In genomic region chr21:39456665-39457064, GRCh38 we compare ENCODE assay signal across 12 cellular contexts. TPM values are rescaled to one million over a fixed set of nuclear protein-coding genes. Genes with fewer than 3 reads are reported as not detected.
DNase-seq lines count a peak whose midpoint lies in the region; TF ChIP-seq lines count a peak whose summit lies in the region.
"Had no signal": no experiment of that assay in that cellular context is flagged by ENCODE, and none has a peak within 500 bp of the region (broad histone marks: within the 10 kb centered on the region; RNA-seq: fewer than 3 reads in every experiment).

No MANE protein-coding gene starts in this region.

- no peaks in the 10 kb centered on the region for H3K9me2 ChIP-seq in MM.1S (replicated peaks; ENCODE audit: insufficient read depth, low read length)

- H4K20me1 ChIP-seq in MM.1S (ENCODE audit: insufficient read depth, low read length) (no peaks in the 10 kb centered on the region), neural progenitor cell (ENCODE audit: low read depth) (no peaks in the 10 kb centered on the region)

- H3K4me2 ChIP-seq in MM.1S (ENCODE audit: low read depth, low read length) (no peak overlapping the region), neural progenitor cell (no peak overlapping the region)

- H3K4me1 Mint-ChIP-seq in neural progenitor cell: peaks cover 12% of the 10 kb centered on the region

- H3K27ac Mint-ChIP-seq in neural progenitor cell: no peak overlapping the region
- H3K27ac Mint-ChIP-seq: activated B cell treated with CpG ODN at 0.5 μM for 24 hours had no signal

- no peaks in the 10 kb centered on the region for H3K36me3 ChIP-seq in MM.1S (replicated peaks; ENCODE audit: insufficient read depth, low read length)
- H3K36me3 ChIP-seq in neural progenitor cell: no peaks in the 10 kb centered on the region
- H3K36me3 ChIP-seq: HAP-1 had no signal

- DNase-seq in GM12864 (ENCODE audit: low read depth): no peak
- DNase-seq in MM.1S: no peak
- DNase-seq in choroid plexus epithelial cell (ENCODE audit: low read depth): peak; percentile 8
- DNase-seq in neural progenitor cell (ENCODE audit: low spot score): peak; percentile 22
- no peak for DNase-seq in activated CD4-positive, alpha-beta T cell treated with anti-CD3 and anti-CD28 coated beads for 4 hours
- no peak for DNase-seq in NCI-H1436 (lab: John Stamatoyannopoulos, UW)
- no peak for DNase-seq in T-helper 1 cell
- DNase-seq: activated B cell treated with CpG ODN at 0.5 μM for 24 hours; activated T-cell treated with anti-CD3 and anti-CD28 coated beads, Interleukin-2, amount 50 U/mL, for 48 hours; Caco-2; NCI-H345 had no signal

- no peak overlapping the region for H3K9ac ChIP-seq in MM.1S (ENCODE audit: low read length)
- no peak overlapping the region for H3K9ac ChIP-seq in neural progenitor cell

- H3K27me3 ChIP-seq in MM.1S (replicated peaks; ENCODE audit: insufficient read depth, low read length): no peaks in the 10 kb centered on the region
- H3K27me3 ChIP-seq in neural progenitor cell: no peaks in the 10 kb centered on the region

- H3K27ac ChIP-seq in MM.1S (ENCODE audit: low read length) (no peak overlapping the region), neural progenitor cell (no peak overlapping the region)

- peak; percentile 21 for TF ChIP-seq CTCF in GM12864 (IDR thresholded peaks at IDR 0.05; ENCODE audit: low read depth, low read length, missing control alignments)
- TF ChIP-seq CTCF in MM.1S (IDR thresholded peaks at IDR 0.05; ENCODE audit: low read length): peak; percentile 40
- TF ChIP-seq CTCF in choroid plexus epithelial cell (conservative IDR thresholded peaks at IDR 0.05; ENCODE audit: low read depth, low read length): peak; percentile 30
- TF ChIP-seq CTCF in neural progenitor cell (IDR thresholded peaks at IDR 0.05): peak; percentile 26

- H3K4me1 ChIP-seq in MM.1S (ENCODE audit: low read length) (peaks cover 7% of the 10 kb centered on the region), neural progenitor cell (peaks cover 12% of the 10 kb centered on the region)
- H3K4me1 ChIP-seq: Caco-2, HAP-1 had no signal

- peaks cover 5% of the 10 kb centered on the region for H3K27me3 Mint-ChIP-seq in neural progenitor cell (ENCODE audit: insufficient read depth, low read depth)

- H3F3A ChIP-seq in MM.1S (ENCODE audit: insufficient read depth, low read length) (peaks cover 3% of the 10 kb centered on the region; the same call in 1 of the 2 replicates), neural progenitor cell (ENCODE audit: low read depth) (peaks cover 17% of the 10 kb centered on the region)

- no peaks in the 10 kb centered on the region for H3K9me3 Mint-ChIP-seq in neural progenitor cell
- H3K9me3 Mint-ChIP-seq: activated B cell treated with CpG ODN at 0.5 μM for 24 hours had no signal

- H3K36me3 Mint-ChIP-seq in neural progenitor cell: no peaks in the 10 kb centered on the region

- no peak overlapping the region for H2AFZ ChIP-seq in MM.1S (ENCODE audit: low read length)
- no peak overlapping the region for H2AFZ ChIP-seq in neural progenitor cell (replicated peaks)

- H3K4me3 ChIP-seq in GM12864 (ENCODE audit: low read depth, low read length) (no peak overlapping the region), MM.1S (ENCODE audit: low read length) (no peak overlapping the region), choroid plexus epithelial cell (ENCODE audit: low read depth, low read length) (no peak overlapping the region), neural progenitor cell (no peak overlapping the region)
- H3K4me3 ChIP-seq: HAP-1 had no signal

- H3K4me3 Mint-ChIP-seq in neural progenitor cell: no peak overlapping the region
- H3K4me3 Mint-ChIP-seq: activated B cell treated with CpG ODN at 0.5 μM for 24 hours had no signal

- H3K9me3 ChIP-seq in MM.1S (replicated peaks; ENCODE audit: insufficient read depth, low read length) (no peaks in the 10 kb centered on the region), neural progenitor cell (ENCODE audit: low read depth) (no peaks in the 10 kb centered on the region)
- H3K9me3 ChIP-seq: Caco-2, HAP-1 had no signal

- no peaks in the 10 kb centered on the region for H3K79me2 ChIP-seq in MM.1S (ENCODE audit: low read length)
- H3K79me2 ChIP-seq in neural progenitor cell (ENCODE audit: low read depth): no peaks in the 10 kb centered on the region

RNA-seq across cellular contexts. Expression of gene SH3BGR, which starts 4.9 kb away (rescaled TPM):
- total RNA-seq in neural progenitor cell (ENCODE audit: low replicate concordance): 7.5 and 12.2 TPM in 2 replicates

RNA-seq across cellular contexts. Expression of gene LCA5L, which starts 11.1 kb away (rescaled TPM):
- 2.6 and 4.7 TPM in 2 replicates for total RNA-seq in neural progenitor cell (ENCODE audit: low replicate concordance)

Comparison
In these comparisons a context has a peak if more than half of its experiments do, and no peak if none do; other contexts are left out.
1. DNase-seq: peak in choroid plexus epithelial cell (single experiment) and neural progenitor cell (single experiment); none in GM12864 (single experiment), MM.1S (single experiment), activated CD4-positive, alpha-beta T cell treated with anti-CD3 and anti-CD28 coated beads for 4 hours (0 of 2), NCI-H1436 (single experiment) and T-helper 1 cell (0 of 5).
2. Peak in every context shown above with its lines, with median percentiles within 50 percentile points of each other: CTCF ChIP-seq.